11 cellular contexts compared by ENCODE assay signal in the genomic region with DNA sequence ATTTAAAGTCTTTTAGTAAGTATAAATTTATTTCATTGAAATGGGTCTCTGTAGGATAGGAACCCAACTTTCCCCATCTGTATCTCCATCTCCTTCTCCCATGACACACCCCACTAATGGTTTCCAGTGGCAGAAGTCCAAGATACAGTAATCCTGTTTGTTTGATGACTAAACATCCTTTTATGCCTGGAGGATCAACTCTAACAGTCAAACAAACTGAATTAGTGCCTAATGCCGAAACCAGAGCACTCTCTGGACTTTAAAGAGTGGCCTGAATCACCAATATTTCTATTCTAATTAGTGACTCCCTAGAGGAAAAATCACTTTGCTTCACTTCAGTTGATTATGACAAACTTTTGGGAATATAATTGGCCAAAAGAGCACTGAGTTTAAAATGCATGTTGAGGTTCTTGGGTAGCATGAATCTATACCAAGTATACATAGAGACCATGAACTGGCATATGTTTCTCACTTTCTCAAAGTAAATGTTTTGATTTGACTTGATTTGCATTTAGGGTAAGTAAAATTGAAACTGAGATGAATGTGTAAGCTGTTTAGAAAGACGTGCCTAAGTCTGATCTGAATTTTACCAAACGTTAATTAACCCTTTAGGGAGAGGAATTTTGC.
DNase-seq lines count a peak whose midpoint lies in the region; ATAC-seq and TF ChIP-seq lines count a peak whose summit lies in the region.
"Had no signal": no experiment of that assay in that cellular context is flagged by ENCODE, and none has a peak within 500 bp of the region (broad histone marks: within the 10 kb centered on the region; RNA-seq: fewer than 3 reads in every experiment).

No MANE protein-coding gene starts in this region.

- no peaks in the 10 kb centered on the region for H3K36me3 Mint-ChIP-seq in activated naive CD8-positive, alpha-beta T cell treated with anti-CD3 and anti-CD28 coated beads, Interleukin-2, amount 50 U/mL, for 24 hours (ENCODE audit: low read depth)

- peaks cover 11% of the 10 kb centered on the region for H3K9me3 Mint-ChIP-seq in activated naive CD8-positive, alpha-beta T cell treated with anti-CD3 and anti-CD28 coated beads, Interleukin-2, amount 50 U/mL, for 24 hours
- H3K9me3 Mint-ChIP-seq: endodermal cell had no signal

- H3K4me1 Mint-ChIP-seq in activated naive CD8-positive, alpha-beta T cell treated with anti-CD3 and anti-CD28 coated beads, Interleukin-2, amount 50 U/mL, for 24 hours: no peaks in the 10 kb centered on the region
- H3K4me1 Mint-ChIP-seq: activated T-helper 17 cell treated with anti-CD3 and anti-CD28 coated beads, Interleukin-2, amount 50 U/mL, for 72 hours; endodermal cell had no signal

- 13% methylated on average over 3 of the region's 3 CpGs for WGBS in suprapubic skin

- no peaks in the 10 kb centered on the region for H3K36me3 ChIP-seq in suprapubic skin

- no peak for TF ChIP-seq EP300 in suprapubic skin (IDR thresholded peaks at IDR 0.05)

- H3K27ac Mint-ChIP-seq in activated naive CD8-positive, alpha-beta T cell treated with anti-CD3 and anti-CD28 coated beads, Interleukin-2, amount 50 U/mL, for 24 hours: no peak overlapping the region
- H3K27ac Mint-ChIP-seq: activated T-helper 17 cell treated with anti-CD3 and anti-CD28 coated beads, Interleukin-2, amount 50 U/mL, for 72 hours; endodermal cell had no signal

- H3K27ac ChIP-seq in suprapubic skin: no peak overlapping the region

- no peaks in the 10 kb centered on the region for H3K4me1 ChIP-seq in suprapubic skin

- H3K9me3 ChIP-seq in suprapubic skin: no peaks in the 10 kb centered on the region
- H3K9me3 ChIP-seq: mucosa of descending colon had no signal

- no peak for ATAC-seq in activated naive CD8-positive, alpha-beta T cell treated with anti-CD3 and anti-CD28 coated beads, Interleukin-2, amount 50 U/mL, for 24 hours
- ATAC-seq: activated T-helper 17 cell treated with anti-CD3 and anti-CD28 coated beads, Interleukin-2, amount 50 U/mL, for 72 hours; mucosa of descending colon had no signal

- TF ChIP-seq CTCF in suprapubic skin (IDR thresholded peaks at IDR 0.05): no peak

- DNase-seq in AG20443 (ENCODE audit: low spot score): peak; percentile 65
- peak; percentile 6 for DNase-seq in HuH-7.5 (ENCODE audit: low spot score)
- peak; percentile 6 for DNase-seq in SHP77 treated with DMSO at 0.1 percent for 48 hours (lab: John Stamatoyannopoulos, UW)
- peak; percentile 68 for DNase-seq in foreskin melanocyte
- DNase-seq in activated effector memory CD4-positive, alpha-beta T cell treated with anti-CD3 and anti-CD28 coated beads, Interleukin-2, amount 50 U/mL, for 16 hours: no peak
- DNase-seq in activated naive CD8-positive, alpha-beta T cell treated with anti-CD3 and anti-CD28 coated beads, Interleukin-2, amount 50 U/mL, for 24 hours: no peak
- no peak for DNase-seq in suprapubic skin (ENCODE audit: low spot score in 2 of 2)
- no peak for DNase-seq in SKM-1 (lab: John Stamatoyannopoulos, UW; ENCODE audit: unreplicated experiment)
- DNase-seq: endodermal cell, mucosa of descending colon had no signal

- no peaks in the 10 kb centered on the region for H3K27me3 ChIP-seq in suprapubic skin

- TF ChIP-seq POLR2A in suprapubic skin (IDR thresholded peaks at IDR 0.05): no peak

- H3K4me3 Mint-ChIP-seq in activated naive CD8-positive, alpha-beta T cell treated with anti-CD3 and anti-CD28 coated beads, Interleukin-2, amount 50 U/mL, for 24 hours: no peak overlapping the region
- H3K4me3 Mint-ChIP-seq: activated T-helper 17 cell treated with anti-CD3 and anti-CD28 coated beads, Interleukin-2, amount 50 U/mL, for 72 hours; endodermal cell had no signal

- no peaks in the 10 kb centered on the region for H3K27me3 Mint-ChIP-seq in activated naive CD8-positive, alpha-beta T cell treated with anti-CD3 and anti-CD28 coated beads, Interleukin-2, amount 50 U/mL, for 24 hours
- H3K27me3 Mint-ChIP-seq: activated T-helper 17 cell treated with anti-CD3 and anti-CD28 coated beads, Interleukin-2, amount 50 U/mL, for 72 hours had no signal

- H3K4me3 ChIP-seq in suprapubic skin: no peak overlapping the region
- H3K4me3 ChIP-seq: mucosa of descending colon had no signal

Comparison
In these comparisons a context has a peak if more than half of its experiments do, and no peak if none do; other contexts are left out.
1. DNase-seq: peak in AG20443 (single experiment), HuH-7.5 (single experiment), SHP77 treated with DMSO at 0.1 percent for 48 hours (single experiment) and foreskin melanocyte (single experiment); none in activated effector memory CD4-positive, alpha-beta T cell treated with anti-CD3 and anti-CD28 coated beads, Interleukin-2, amount 50 U/mL, for 16 hours (single experiment), activated naive CD8-positive, alpha-beta T cell treated with anti-CD3 and anti-CD28 coated beads, Interleukin-2, amount 50 U/mL, for 24 hours (single experiment), suprapubic skin (0 of 2) and SKM-1 (single experiment).